ENCODE assay signal across 8 cellular contexts in the genomic region with DNA sequence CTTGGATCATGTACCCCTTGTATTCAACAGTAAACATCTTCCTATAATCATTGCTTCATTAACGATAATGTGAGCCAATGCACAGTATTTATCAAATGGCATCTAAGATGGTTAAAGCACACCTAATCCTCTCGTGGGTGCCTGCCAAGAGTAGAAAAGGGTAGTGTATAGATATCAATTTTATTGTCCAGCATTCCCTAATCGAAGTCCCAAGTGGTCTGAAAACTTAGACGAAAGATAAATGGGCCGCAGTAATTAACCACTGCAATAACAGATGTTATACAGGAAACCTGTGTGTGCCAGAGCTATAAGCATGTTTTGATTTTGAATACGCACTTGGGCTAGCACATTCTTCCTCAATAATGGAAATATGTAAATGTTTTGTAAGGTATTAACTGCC. TPM values are rescaled to one million over a fixed set of nuclear protein-coding genes. Genes with fewer than 3 reads are reported as not detected.
DNase-seq lines count a peak whose midpoint lies in the region; ATAC-seq and TF ChIP-seq lines count a peak whose summit lies in the region.

No MANE protein-coding gene starts in this region.

- H3K4me2 ChIP-seq in DOHH2 (ENCODE audit: low read length), result peak overlapping the region; percentile 97
- peak overlapping the region; percentile 81 for H3K4me2 ChIP-seq in SK-N-SH

- H3K27me3 ChIP-seq in DOHH2 (ENCODE audit: control insufficient read depth, low read length) (no peaks in the 10 kb centered on the region), SK-N-SH (ENCODE audit: insufficient read depth) (no peaks in the 10 kb centered on the region), sigmoid colon (no peaks in the 10 kb centered on the region)

- peak overlapping the region; percentile 98 for H3K9ac ChIP-seq in SK-N-SH

- no peak for DNase-seq in SK-N-SH
- DNase-seq in fibroblast of pulmonary artery (ENCODE audit: low read depth), result no peak
- DNase-seq in sigmoid colon, result no peak
- DNase-seq in iPS-NIHi11 (ENCODE audit: low spot score), result no peak
- no peak for DNase-seq in foreskin melanocyte

- intact Hi-C loops in sigmoid colon (cut with DNase I), result loop anchor here (5.0 to 10.0 kb wide), 3 partner anchors 61 to 211 kb away; a partner anchor contains a TSS

- no peak for TF ChIP-seq POLR2A in sigmoid colon (IDR thresholded peaks at IDR 0.05)

- H3K9me3 ChIP-seq in DOHH2 (ENCODE audit: control insufficient read depth, insufficient read depth, low read length) (no peaks in the 10 kb centered on the region), SK-N-SH (no peaks in the 10 kb centered on the region), sigmoid colon (no peaks in the 10 kb centered on the region)

- WGBS in SK-N-SH (ENCODE audit: low lambda C conversion rate), result 10% methylated on average over 6 of the region's 6 CpGs
- WGBS in sigmoid colon, 2 donors, result 9 to 32% methylated on average over 6 of the region's 6 CpGs

- H3K36me3 ChIP-seq in DOHH2 (ENCODE audit: control insufficient read depth, low read length), result no peaks in the 10 kb centered on the region
- peaks cover 6 to 11% of the 10 kb centered on the region in 2 experiments for H3K36me3 ChIP-seq in SK-N-SH (replicated peaks in 1 of 2; ENCODE audit: control insufficient read depth in 1 of 2, insufficient read depth in 2 of 2, low read length in 1 of 2)
- H3K36me3 ChIP-seq in sigmoid colon, result no peaks in the 10 kb centered on the region

- H2AFZ ChIP-seq in SK-N-SH (ENCODE audit: low read depth), result peak overlapping the region; percentile 59

- H4K20me1 ChIP-seq in DOHH2 (ENCODE audit: control insufficient read depth, insufficient read depth, low read depth, low read length), result no peaks in the 10 kb centered on the region
- H4K20me1 ChIP-seq in SK-N-SH (ENCODE audit: insufficient read depth), result no peaks in the 10 kb centered on the region; the same call in 1 of the 2 replicates

- H3K27ac ChIP-seq in DOHH2 (ENCODE audit: low read depth, low read length), result no peak overlapping the region
- peak overlapping the region; percentile 95 to 97 for H3K27ac ChIP-seq in SK-N-SH (ENCODE audit: low read depth in 2 of 2, low read length in 1 of 2)
- H3K27ac ChIP-seq in sigmoid colon, result peak overlapping the region; percentile 88 to 94 (median 92)

- TF ChIP-seq CTCF in DOHH2 (IDR thresholded peaks at IDR 0.05; ENCODE audit: low read depth, low read length, poor library complexity, severe bottlenecking) (no peak), SK-N-SH (IDR thresholded peaks at IDR 0.05) (no peak), fibroblast of pulmonary artery (IDR thresholded peaks at IDR 0.05; ENCODE audit: low read length, missing control alignments) (no peak), sigmoid colon (IDR thresholded peaks at IDR 0.05) (no peak)

- TF ChIP-seq EP300 in SK-N-SH (IDR thresholded peaks at IDR 0.05; ENCODE audit: borderline replicate concordance in 1 of 2, low read depth in 1 of 2, low read length in 1 of 2), result no peak
- TF ChIP-seq EP300 in sigmoid colon (IDR thresholded peaks at IDR 0.05), result no peak

- H3K79me2 ChIP-seq in DOHH2 (ENCODE audit: control insufficient read depth, low read length) (peaks cover 44% of the 10 kb centered on the region), SK-N-SH (ENCODE audit: insufficient read depth) (peaks cover 51% of the 10 kb centered on the region)

- no peak for TF ChIP-seq RAD21 in SK-N-SH (IDR thresholded peaks at IDR 0.05; ENCODE audit: low read length)

- H3K4me3 ChIP-seq in DOHH2 (ENCODE audit: low read length) (peak overlapping the region; percentile 75), SK-N-SH (ENCODE audit: low read depth in 2 of 2, low read length in 1 of 2) (peak overlapping the region; percentile 75 to 77), fibroblast of pulmonary artery (replicated peaks; ENCODE audit: low read depth, low read length) (peak overlapping the region; percentile 65), sigmoid colon (peak overlapping the region in 3 of 4 donors; percentile 59 to 62 (median 61))

- peaks cover 36% of the 10 kb centered on the region for H3K4me1 ChIP-seq in DOHH2 (ENCODE audit: control insufficient read depth, low read length)
- peaks cover 8 to 21% of the 10 kb centered on the region in 2 experiments for H3K4me1 ChIP-seq in SK-N-SH (ENCODE audit: control insufficient read depth in 1 of 2, insufficient read depth in 2 of 2, low read depth in 1 of 2, low read length in 1 of 2)
- H3K4me1 ChIP-seq in sigmoid colon, result peaks cover 0 to 26% (median 23%) of the 10 kb centered on the region in 4 donors

- POLR2A ChIA-PET in SK-N-SH (lab: Yijun Ruan, JAX), result interaction anchor here (0.6 to 1.3 kb wide), 4 partner anchors 112 to 213 kb away, joined by 4 to 8 read pairs (median 6); a partner anchor contains a TSS

- CTCF ChIA-PET in SK-N-SH (lab: Yijun Ruan, JAX), result interaction anchor here (0.8 to 8.6 kb wide), 11 partner anchors 9 to 138 kb away, joined by 3 to 80 read pairs (median 4); no protein-coding TSS in a partner anchor

- ATAC-seq in HG03045 (IDR thresholded peaks at IDR 0.05; ENCODE audit: unreplicated experiment) (no peak), GM19023 (IDR thresholded peaks at IDR 0.05; ENCODE audit: unreplicated experiment) (no peak)

- H3F3A ChIP-seq in DOHH2 (ENCODE audit: control insufficient read depth, insufficient read depth) (peaks cover 13% of the 10 kb centered on the region), SK-N-SH (replicated peaks; ENCODE audit: insufficient read depth) (peaks cover 15% of the 10 kb centered on the region)

- H3K9me2 ChIP-seq in DOHH2 (replicated peaks; ENCODE audit: control insufficient read depth, low read length) (no peaks in the 10 kb centered on the region), SK-N-SH (no peaks in the 10 kb centered on the region)

TF ChIP-seq in SK-N-SH, 30 proteins besides CTCF, POLR2A, EP300 and RAD21:
- TF ChIP-seq, protein P1, sequence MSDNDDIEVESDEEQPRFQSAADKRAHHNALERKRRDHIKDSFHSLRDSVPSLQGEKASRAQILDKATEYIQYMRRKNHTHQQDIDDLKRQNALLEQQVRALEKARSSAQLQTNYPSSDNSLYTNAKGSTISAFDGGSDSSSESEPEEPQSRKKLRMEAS (IDR thresholded peaks at IDR 0.05; ENCODE audit: low read depth), result no peak
- TF ChIP-seq RXRA (IDR thresholded peaks at IDR 0.05; ENCODE audit: borderline replicate concordance, low read depth), result no peak
- TF ChIP-seq YY1 (IDR thresholded peaks at IDR 0.05; ENCODE audit: low read depth), result no peak
- TF ChIP-seq, protein P2, sequence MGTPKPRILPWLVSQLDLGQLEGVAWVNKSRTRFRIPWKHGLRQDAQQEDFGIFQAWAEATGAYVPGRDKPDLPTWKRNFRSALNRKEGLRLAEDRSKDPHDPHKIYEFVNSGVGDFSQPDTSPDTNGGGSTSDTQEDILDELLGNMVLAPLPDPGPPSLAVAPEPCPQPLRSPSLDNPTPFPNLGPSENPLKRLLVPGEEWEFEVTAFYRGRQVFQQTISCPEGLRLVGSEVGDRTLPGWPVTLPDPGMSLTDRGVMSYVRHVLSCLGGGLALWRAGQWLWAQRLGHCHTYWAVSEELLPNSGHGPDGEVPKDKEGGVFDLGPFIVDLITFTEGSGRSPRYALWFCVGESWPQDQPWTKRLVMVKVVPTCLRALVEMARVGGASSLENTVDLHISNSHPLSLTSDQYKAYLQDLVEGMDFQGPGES (IDR thresholded peaks at IDR 0.05; ENCODE audit: low read depth, low read length), result no peak
- TF ChIP-seq JUND (IDR thresholded peaks at IDR 0.05), result no peak
- TF ChIP-seq FOXJ3 (CRISPR knock-in tag; IDR thresholded peaks at IDR 0.05), result no peak
- TF ChIP-seq RFX5 (IDR thresholded peaks at IDR 0.05; ENCODE audit: low read length), result no peak

RNA-seq across cellular contexts. Expression of a gene that starts 0.6 kb away (rescaled TPM):
- polyA plus RNA-seq in SK-N-SH (2012; rRNA removed) (24.5 and 27.9 TPM in 2 replicates), sigmoid colon (10 to 100 TPM; 11.8 to 16.2 (median 14.8) TPM)
- 38.4 and 46.6 TPM in 2 replicates for polyA plus RNA-seq in SK-N-SH (2012; cell fraction: cytosol; rRNA removed)
- polyA plus RNA-seq in SK-N-SH (2012; cell fraction: nucleus; rRNA removed), result 21.4 and 39.6 TPM in 2 replicates
- 100 to 1,000 TPM in 1 of 4 donors, 10 to 100 TPM in 3; 84.7 to 110 (median 95.1) TPM for total RNA-seq in sigmoid colon
